Comparison of ENCODE assay signal across 33 cellular contexts in genomic region chr17:74249966-74250365, GRCh38. TPM values are rescaled to one million over a fixed set of nuclear protein-coding genes. Genes with fewer than 3 reads are reported as not detected.
DNase-seq lines count a peak whose midpoint lies in the region; ATAC-seq and FAIRE-seq lines count a peak whose summit lies in the region.
"Had no signal": no experiment of that assay in that cellular context is flagged by ENCODE, and none has a peak within 500 bp of the region (broad histone marks: within the 10 kb centered on the region; RNA-seq: fewer than 3 reads in every experiment).

No MANE protein-coding gene starts in this region.

- H3K4me3 Mint-ChIP-seq in stimulated activated effector memory CD8-positive, alpha-beta T cell treated with anti-CD3 and anti-CD28 coated beads, Interleukin-12 subunit alpha, Interleukin-12 subunit beta, amount 100 ng/mL, for 72 hours = no peak overlapping the region
- H3K4me3 Mint-ChIP-seq: effector memory CD8-positive, alpha-beta T cell; naive B cell; type B pancreatic cell had no signal

- H3K36me3 ChIP-seq in H7 (replicated peaks; ENCODE audit: control insufficient read depth, insufficient read depth, low read length) = no peaks in the 10 kb centered on the region
- H3K36me3 ChIP-seq: colonic mucosa had no signal

- H3K36me3 Mint-ChIP-seq in stimulated activated effector memory CD8-positive, alpha-beta T cell treated with anti-CD3 and anti-CD28 coated beads, Interleukin-12 subunit alpha, Interleukin-12 subunit beta, amount 100 ng/mL, for 72 hours = no peaks in the 10 kb centered on the region
- H3K36me3 Mint-ChIP-seq: naive B cell, type B pancreatic cell had no signal

- no peak overlapping the region for H3K4me3 ChIP-seq in H7 (ENCODE audit: insufficient read depth, low read depth, low read length)
- H3K4me3 ChIP-seq: colonic mucosa, GM12878, heart left ventricle, smooth muscle cell had no signal

- no peak for ATAC-seq in stimulated activated effector memory CD8-positive, alpha-beta T cell treated with anti-CD3 and anti-CD28 coated beads, Interleukin-12 subunit alpha, Interleukin-12 subunit beta, amount 100 ng/mL, for 72 hours
- ATAC-seq: effector memory CD8-positive, alpha-beta T cell; GM12878; left colon; PC-3 had no signal

- peak overlapping the region; percentile 14 for H3K27ac Mint-ChIP-seq in stimulated activated effector memory CD8-positive, alpha-beta T cell treated with anti-CD3 and anti-CD28 coated beads, Interleukin-12 subunit alpha, Interleukin-12 subunit beta, amount 100 ng/mL, for 72 hours
- H3K27ac Mint-ChIP-seq: type B pancreatic cell had no signal

- H3K27ac ChIP-seq in angular gyrus (ENCODE audit: low read depth, low read length) (peak overlapping the region; percentile 67), layer of hippocampus (ENCODE audit: low read depth, low read length) (peak overlapping the region; percentile 69)
- H3K27ac ChIP-seq: colonic mucosa, WERI-Rb-1 had no signal

- H3K9me3 Mint-ChIP-seq in stimulated activated effector memory CD8-positive, alpha-beta T cell treated with anti-CD3 and anti-CD28 coated beads, Interleukin-12 subunit alpha, Interleukin-12 subunit beta, amount 100 ng/mL, for 72 hours = no peaks in the 10 kb centered on the region
- H3K9me3 Mint-ChIP-seq: effector memory CD8-positive, alpha-beta T cell; naive B cell; type B pancreatic cell had no signal

- no peak for FAIRE-seq in RCC 7860 (lab: Jason Lieb, UNC)
- FAIRE-seq: D721Med, GM12878 had no signal

- DNase-seq in H7 = peak; percentile 74
- DNase-seq in stimulated activated effector memory CD8-positive, alpha-beta T cell treated with anti-CD3 and anti-CD28 coated beads, Interleukin-12 subunit alpha, Interleukin-12 subunit beta, amount 100 ng/mL, for 72 hours (ENCODE audit: low spot score in 2 of 2) = no peak
- no peak for DNase-seq in COLO829 (ENCODE audit: low spot score)
- no peak for DNase-seq in stimulated activated CD4-positive, alpha-beta T cell treated with anti-CD3 and anti-CD28 coated beads, Interleukin-15, amount 100 ng/mL, for 24 hours
- DNase-seq in RCC 7860 (ENCODE audit: low spot score) = no peak
- DNase-seq: activated CD4-positive, alpha-beta T cell treated with anti-CD3 and anti-CD28 coated beads for 48 hours; activated naive CD4-positive, alpha-beta T cell; activated T-cell treated with anti-CD3 and anti-CD28 coated beads, Interleukin-2, amount 50 U/mL, for 48 hours; colonic mucosa; effector memory CD8-positive, alpha-beta T cell; erythroblast; KG1; left colon; MM.1S; naive B cell; NCI-H1436 treated with DMSO at 0.1 percent for 48 hours; NCI-H2171; NCI-H510A treated with DMSO at 0.1 percent for 48 hours; PC-3; SHP77 treated with DMSO at 0.1 percent for 48 hours; stimulated activated CD4-positive, alpha-beta T cell treated with anti-CD3 and anti-CD28 coated beads, Interleukin-2, amount 100 ng/mL, for 24 hours; WERI-Rb-1 had no signal

- H3K4me1 Mint-ChIP-seq in stimulated activated effector memory CD8-positive, alpha-beta T cell treated with anti-CD3 and anti-CD28 coated beads, Interleukin-12 subunit alpha, Interleukin-12 subunit beta, amount 100 ng/mL, for 72 hours = peaks cover 30% of the 10 kb centered on the region
- H3K4me1 Mint-ChIP-seq: naive B cell had no signal

- no peaks in the 10 kb centered on the region for H3K27me3 ChIP-seq in H7 (ENCODE audit: control insufficient read depth, insufficient read depth, low read length)
- H3K27me3 ChIP-seq in layer of hippocampus (ENCODE audit: control insufficient read depth, insufficient read depth, low read length) = no peaks in the 10 kb centered on the region
- H3K27me3 ChIP-seq: colonic mucosa, heart left ventricle had no signal

RNA-seq across cellular contexts. Expression of gene DNAI2, which starts 24.1 kb away (rescaled TPM):
- not detected in 2 replicates for total RNA-seq in H7 (2014; rRNA removed; shearing (Covaris generic))
- total RNA-seq: colonic mucosa, Daoy, heart left ventricle, left colon, mesenteric fat pad, osteocyte, PC-3, renal cortical epithelial cell, smooth muscle cell had no signal

RNA-seq across cellular contexts. Expression of gene TTYH2, which starts 36.6 kb away (rescaled TPM):
- total RNA-seq in H7 (2014; rRNA removed; shearing (Covaris generic)) = 2.5 and 7.4 TPM in 2 replicates

RNA-seq across cellular contexts. Expression of gene RPL38, which starts 46.5 kb away (rescaled TPM):
- 1,534 and 2,134 TPM in 2 replicates for total RNA-seq in H7 (2014; rRNA removed; shearing (Covaris generic))
